Comparison of ENCODE assay signal across 16 cellular contexts in the genomic region with DNA sequence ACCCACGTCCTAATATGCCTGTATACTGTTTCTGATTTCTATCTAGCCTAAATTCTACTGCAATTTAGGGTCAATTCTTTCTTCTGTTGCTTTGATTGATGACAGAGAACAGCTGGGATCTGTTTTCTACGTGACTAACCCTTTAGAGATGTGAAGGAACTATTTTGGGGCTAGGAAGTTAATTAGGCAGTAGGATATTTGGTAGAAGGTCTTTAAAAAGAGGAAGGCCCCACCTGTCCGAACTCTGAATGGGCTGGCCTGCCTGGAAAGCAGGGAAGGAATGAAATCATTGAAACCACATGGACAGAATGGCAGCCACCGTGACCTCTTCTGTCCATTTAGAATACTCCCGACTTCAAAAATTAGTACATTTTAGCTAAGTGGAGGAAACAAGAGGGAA. TPM values are rescaled to one million over a fixed set of nuclear protein-coding genes. Genes with fewer than 3 reads are reported as not detected.
A peak's percentile ranks its signal among the peaks of the same experiment; 100 is the strongest.
DNase-seq lines count a peak whose midpoint lies in the region; ATAC-seq and TF ChIP-seq lines count a peak whose summit lies in the region.
"Had no signal": no experiment of that assay in that cellular context is flagged by ENCODE, and none has a peak within 500 bp of the region (broad histone marks: within the 10 kb centered on the region; RNA-seq: fewer than 3 reads in every experiment).

No MANE protein-coding gene starts in this region.

- no peak for ATAC-seq in activated naive CD4-positive, alpha-beta T cell treated with anti-CD3 and anti-CD28 coated beads, Interleukin-2, amount 50 U/mL, for 72 hours
- no peak for ATAC-seq in memory B cell (ENCODE audit: low read depth)
- ATAC-seq in stimulated activated naive CD8-positive, alpha-beta T cell treated with anti-CD3 and anti-CD28 coated beads, Interleukin-15, amount 100 ng/mL, for 72 hours, result no peak
- ATAC-seq in GM18858 (IDR thresholded peaks at IDR 0.05; ENCODE audit: unreplicated experiment), result no peak
- ATAC-seq: GM23338 had no signal

- H3K4me3 Mint-ChIP-seq in activated naive CD4-positive, alpha-beta T cell treated with anti-CD3 and anti-CD28 coated beads, Interleukin-2, amount 50 U/mL, for 24 hours, result no peak overlapping the region
- H3K4me3 Mint-ChIP-seq in memory B cell, result no peak overlapping the region
- H3K4me3 Mint-ChIP-seq in stimulated activated naive CD8-positive, alpha-beta T cell treated with anti-CD3 and anti-CD28 coated beads, Interleukin-15, amount 100 ng/mL, for 72 hours, result peak overlapping the region; percentile 8 to 44
- H3K4me3 Mint-ChIP-seq in CD14-positive monocyte, result no peak overlapping the region
- H3K4me3 Mint-ChIP-seq: GM23338 had no signal

- no peaks in the 10 kb centered on the region for H3K27me3 Mint-ChIP-seq in activated naive CD4-positive, alpha-beta T cell treated with anti-CD3 and anti-CD28 coated beads, Interleukin-2, amount 50 U/mL, for 24 hours
- H3K27me3 Mint-ChIP-seq in memory B cell (no peaks in the 10 kb centered on the region), CD14-positive monocyte (ENCODE audit: low read depth in 3 of 3) (no peaks in the 10 kb centered on the region)
- no peaks in the 10 kb centered on the region for H3K27me3 Mint-ChIP-seq in stimulated activated naive CD8-positive, alpha-beta T cell treated with anti-CD3 and anti-CD28 coated beads, Interleukin-15, amount 100 ng/mL, for 72 hours

- no peak for DNase-seq in activated naive CD4-positive, alpha-beta T cell treated with anti-CD3 and anti-CD28 coated beads, Interleukin-2, amount 50 U/mL, for 16 hours
- DNase-seq in activated naive CD4-positive, alpha-beta T cell treated with anti-CD3 and anti-CD28 coated beads, Interleukin-2, amount 50 U/mL, for 72 hours (ENCODE audit: low spot score in 2 of 2), result no peak
- DNase-seq in memory B cell (ENCODE audit: low spot score in 2 of 2) (no peak), CD14-positive monocyte (ENCODE audit: low spot score) (no peak), retina (no peak)
- DNase-seq in stimulated activated naive CD8-positive, alpha-beta T cell treated with anti-CD3 and anti-CD28 coated beads, Interleukin-15, amount 100 ng/mL, for 72 hours, result no peak
- DNase-seq: activated CD4-positive, CD25-positive, alpha-beta regulatory T cell treated with anti-CD3 and anti-CD28 coated beads, Interleukin-2, amount 50 U/mL, for 72 hours; DMS153; effector CD4-positive, alpha-beta T cell; foreskin melanocyte; NCI-H187 treated with DMSO at 0.1 percent for 48 hours; sigmoid colon; stimulated activated naive CD4-positive, alpha-beta T cell had no signal

- no peaks in the 10 kb centered on the region for H3K9me3 Mint-ChIP-seq in activated naive CD4-positive, alpha-beta T cell treated with anti-CD3 and anti-CD28 coated beads, Interleukin-2, amount 50 U/mL, for 24 hours
- H3K9me3 Mint-ChIP-seq in activated naive CD4-positive, alpha-beta T cell treated with anti-CD3 and anti-CD28 coated beads, Interleukin-2, amount 50 U/mL, for 72 hours, result no peaks in the 10 kb centered on the region
- H3K9me3 Mint-ChIP-seq in memory B cell (no peaks in the 10 kb centered on the region), CD14-positive monocyte (no peaks in the 10 kb centered on the region)
- H3K9me3 Mint-ChIP-seq in stimulated activated naive CD8-positive, alpha-beta T cell treated with anti-CD3 and anti-CD28 coated beads, Interleukin-15, amount 100 ng/mL, for 72 hours, result no peaks in the 10 kb centered on the region
- H3K9me3 Mint-ChIP-seq: GM23338 had no signal

- peak overlapping the region; percentile 90 for H3K27ac Mint-ChIP-seq in activated naive CD4-positive, alpha-beta T cell treated with anti-CD3 and anti-CD28 coated beads, Interleukin-2, amount 50 U/mL, for 24 hours
- H3K27ac Mint-ChIP-seq in activated naive CD4-positive, alpha-beta T cell treated with anti-CD3 and anti-CD28 coated beads, Interleukin-2, amount 50 U/mL, for 72 hours, result peak overlapping the region; percentile 100
- H3K27ac Mint-ChIP-seq in memory B cell (peak overlapping the region; percentile 50), CD14-positive monocyte (no peak overlapping the region)
- H3K27ac Mint-ChIP-seq in stimulated activated naive CD8-positive, alpha-beta T cell treated with anti-CD3 and anti-CD28 coated beads, Interleukin-15, amount 100 ng/mL, for 72 hours, result peak overlapping the region; percentile 90 to 91
- H3K27ac Mint-ChIP-seq: GM23338 had no signal

- TF ChIP-seq CTCF in CD14-positive monocyte (IDR thresholded peaks at IDR 0.05), result no peak

- H3K4me1 Mint-ChIP-seq in activated naive CD4-positive, alpha-beta T cell treated with anti-CD3 and anti-CD28 coated beads, Interleukin-2, amount 50 U/mL, for 24 hours, result peaks cover 65% of the 10 kb centered on the region
- peaks cover 4% of the 10 kb centered on the region for H3K4me1 Mint-ChIP-seq in memory B cell
- peaks cover 67% of the 10 kb centered on the region for H3K4me1 Mint-ChIP-seq in stimulated activated naive CD8-positive, alpha-beta T cell treated with anti-CD3 and anti-CD28 coated beads, Interleukin-15, amount 100 ng/mL, for 72 hours
- peaks cover 3% of the 10 kb centered on the region for H3K4me1 Mint-ChIP-seq in CD14-positive monocyte

- intact Hi-C loops in CD14-positive monocyte (cut with micrococcal nuclease), result no loop called here

- peaks cover 20% of the 10 kb centered on the region for H3K36me3 Mint-ChIP-seq in activated naive CD4-positive, alpha-beta T cell treated with anti-CD3 and anti-CD28 coated beads, Interleukin-2, amount 50 U/mL, for 24 hours
- H3K36me3 Mint-ChIP-seq in activated naive CD4-positive, alpha-beta T cell treated with anti-CD3 and anti-CD28 coated beads, Interleukin-2, amount 50 U/mL, for 72 hours, result peaks cover 43 to 73% of the 10 kb centered on the region in 2 donors
- H3K36me3 Mint-ChIP-seq in memory B cell (peaks cover 20% of the 10 kb centered on the region), CD14-positive monocyte (peaks cover 67 to 80% of the 10 kb centered on the region in 2 donors)

RNA-seq across cellular contexts. Expression of a gene that starts 21.0 kb away (rescaled TPM):
- total RNA-seq in activated naive CD4-positive, alpha-beta T cell treated with anti-CD3 and anti-CD28 coated beads, Interleukin-2, amount 50 U/mL, for 72 hours, result 100 to 1,000 TPM in 1 of 2 donors, 10 to 100 TPM in 1; 87.1 to 111 TPM
- 10 to 100 TPM; 16.4 to 16.8 TPM for polyA plus RNA-seq in CD14-positive monocyte

RNA-seq across cellular contexts. Expression of a gene that starts 44.1 kb away (rescaled TPM):
- 10 to 100 TPM in 1 of 2 donors, 1 to 10 TPM in 1; 2.8 to 12.8 TPM for total RNA-seq in activated naive CD4-positive, alpha-beta T cell treated with anti-CD3 and anti-CD28 coated beads, Interleukin-2, amount 50 U/mL, for 72 hours
- not detected for polyA plus RNA-seq in CD14-positive monocyte

Comparison
In these comparisons a context has a peak if more than half of its experiments do, and no peak if none do; other contexts are left out.
1. H3K27ac Mint-ChIP-seq: peak in activated naive CD4-positive, alpha-beta T cell treated with anti-CD3 and anti-CD28 coated beads, Interleukin-2, amount 50 U/mL, for 24 hours (single experiment), activated naive CD4-positive, alpha-beta T cell treated with anti-CD3 and anti-CD28 coated beads, Interleukin-2, amount 50 U/mL, for 72 hours (2 of 2), memory B cell (single experiment) and stimulated activated naive CD8-positive, alpha-beta T cell treated with anti-CD3 and anti-CD28 coated beads, Interleukin-15, amount 100 ng/mL, for 72 hours (2 of 2); none in CD14-positive monocyte (0 of 7).
2. H3K4me3 Mint-ChIP-seq: peak in stimulated activated naive CD8-positive, alpha-beta T cell treated with anti-CD3 and anti-CD28 coated beads, Interleukin-15, amount 100 ng/mL, for 72 hours (2 of 2); none in activated naive CD4-positive, alpha-beta T cell treated with anti-CD3 and anti-CD28 coated beads, Interleukin-2, amount 50 U/mL, for 24 hours (single experiment), memory B cell (single experiment) and CD14-positive monocyte (0 of 2).